ENCODE assay signal across 10 cellular contexts in genomic region chr19:51552996-51553725, GRCh38. TPM values are rescaled to one million over a fixed set of nuclear protein-coding genes. Genes with fewer than 3 reads are reported as not detected.
DNase-seq lines count a peak whose midpoint lies in the region; ATAC-seq and TF ChIP-seq lines count a peak whose summit lies in the region.
"Had no signal": no experiment of that assay in that cellular context is flagged by ENCODE, and none has a peak within 500 bp of the region (broad histone marks: within the 10 kb centered on the region; RNA-seq: fewer than 3 reads in every experiment).

No MANE protein-coding gene starts in this region.

- no peaks in the 10 kb centered on the region for H3K9me3 ChIP-seq in RWPE2 (ENCODE audit: severe bottlenecking)
- no peaks in the 10 kb centered on the region for H3K9me3 ChIP-seq in mammary epithelial cell (replicated peaks; ENCODE audit: insufficient read depth, low read length)
- no peaks in the 10 kb centered on the region for H3K9me3 ChIP-seq in left lung
- peaks cover 0 to 11% (median 0%) of the 10 kb centered on the region in 4 donors for H3K9me3 ChIP-seq in stomach

- no peaks in the 10 kb centered on the region for H3K4me1 ChIP-seq in RWPE2 (ENCODE audit: insufficient read depth, poor library complexity, severe bottlenecking)
- no peaks in the 10 kb centered on the region for H3K4me1 ChIP-seq in mammary epithelial cell (ENCODE audit: insufficient read depth, low read length)
- no peaks in the 10 kb centered on the region for H3K4me1 ChIP-seq in left lung
- H3K4me1 ChIP-seq in stomach: no peaks in the 10 kb centered on the region

- no peaks in the 10 kb centered on the region for H4K20me1 ChIP-seq in mammary epithelial cell (ENCODE audit: insufficient read depth, low read length)

- peak; percentile 31 for DNase-seq in DMS53 (lab: John Stamatoyannopoulos, UW)
- DNase-seq in DMS53 treated with DMSO at 0.1 percent for 48 hours (lab: John Stamatoyannopoulos, UW; ENCODE audit: unreplicated experiment): no peak
- DNase-seq in RWPE2 (ENCODE audit: low spot score): no peak
- DNase-seq in mammary epithelial cell: peak; percentile 57
- peak; percentile 69 to 83 for DNase-seq in left lung
- DNase-seq in stomach: peak; percentile 45
- DNase-seq in NK-92 treated with Interleukin-12 subunit alpha and Interleukin-12 subunit beta, amount 100 ng/mL, for 24 hours (lab: John Stamatoyannopoulos, UW): no peak

- H2AFZ ChIP-seq in mammary epithelial cell (ENCODE audit: low read depth, low read length): no peak overlapping the region

- H3K36me3 ChIP-seq in RWPE2 (ENCODE audit: low read depth): no peaks in the 10 kb centered on the region
- H3K36me3 ChIP-seq in mammary epithelial cell (ENCODE audit: insufficient read depth, low read length): no peaks in the 10 kb centered on the region
- H3K36me3 ChIP-seq in left lung: no peaks in the 10 kb centered on the region
- H3K36me3 ChIP-seq in stomach: no peaks in the 10 kb centered on the region

- no peak overlapping the region for H3K27ac ChIP-seq in RWPE2 (ENCODE audit: poor library complexity, severe bottlenecking)
- no peak overlapping the region for H3K27ac ChIP-seq in mammary epithelial cell (ENCODE audit: insufficient read depth, low read depth, low read length)
- no peak overlapping the region for H3K27ac ChIP-seq in left lung
- H3K27ac ChIP-seq in stomach: no peak overlapping the region

- no peak for TF ChIP-seq EP300 in stomach (IDR thresholded peaks at IDR 0.05)

- CTCF ChIA-PET in mammary epithelial cell (lab: Charles Lee; ENCODE audit: low non-redundant PET): no interaction called here

- no peak overlapping the region for H3K9ac ChIP-seq in mammary epithelial cell (ENCODE audit: insufficient read depth, low read length)

- no peak for TF ChIP-seq POLR2A in stomach (IDR thresholded peaks at IDR 0.05)

- H3K27me3 ChIP-seq in RWPE2 (ENCODE audit: insufficient read depth, poor library complexity, severe bottlenecking): no peaks in the 10 kb centered on the region
- no peaks in the 10 kb centered on the region for H3K27me3 ChIP-seq in mammary epithelial cell (ENCODE audit: insufficient read depth, low read length)
- peaks cover 0 to 62% of the 10 kb centered on the region in 2 donors for H3K27me3 ChIP-seq in left lung
- H3K27me3 ChIP-seq in stomach: peaks cover 0 to 78% (median 6%) of the 10 kb centered on the region in 3 donors

- intact Hi-C loops in mammary epithelial cell (cut with micrococcal nuclease) (no loop called here), left lung (cut with DNase I) (no loop called here), stomach (cut with DNase I; ENCODE audit: low total_unique reads) (no loop called here)

- H3K4me3 ChIP-seq in RWPE2 (ENCODE audit: severe bottlenecking): no peak overlapping the region
- no peak overlapping the region for H3K4me3 ChIP-seq in mammary epithelial cell (replicated peaks in 1 of 3; ENCODE audit: insufficient read depth in 1 of 3, low read depth in 2 of 3, low read length in 3 of 3)
- H3K4me3 ChIP-seq in left lung: no peak overlapping the region
- no peak overlapping the region for H3K4me3 ChIP-seq in stomach

- peak; percentile 73; the same call in 2 of the 3 replicates for ATAC-seq in RWPE2 (ENCODE audit: low read depth)
- peak; percentile 86 for ATAC-seq in left lung
- no peak for ATAC-seq in HG03432 (IDR thresholded peaks at IDR 0.05; ENCODE audit: unreplicated experiment)
- ATAC-seq: Panc1 had no signal

- no TSS peak for BruUV-seq in mammary epithelial cell (replicated peaks; lab: Mats Ljungman, UMichigan)

- in situ Hi-C loops in mammary epithelial cell (cut with MboI; ENCODE audit: low sequenced_read_pairs in 2 of 2): no loop called here

- TF ChIP-seq CTCF in RWPE2 (IDR thresholded peaks at IDR 0.05; ENCODE audit: poor library complexity, severe bottlenecking) (no peak), mammary epithelial cell (conservative IDR thresholded peaks at IDR 0.05 in 1 of 2, IDR thresholded peaks at IDR 0.05 in 1 of 2; ENCODE audit: extremely low read depth in 1 of 2, insufficient read depth in 1 of 2, low read depth in 1 of 2, low read length in 2 of 2) (no peak), left lung (IDR thresholded peaks at IDR 0.05) (no peak), stomach (IDR thresholded peaks at IDR 0.05) (no peak)

- H3K79me2 ChIP-seq in mammary epithelial cell (ENCODE audit: insufficient read depth, low read length): no peaks in the 10 kb centered on the region

- dilution Hi-C loops in mammary epithelial cell (cut with HindIII; ENCODE audit: low sequenced_read_pairs): no loop called here

- H3K4me2 ChIP-seq in mammary epithelial cell (ENCODE audit: insufficient read depth, low read depth, low read length): no peak overlapping the region

- 10% methylated on average over 13 of the region's 20 CpGs for WGBS in mammary epithelial cell (ENCODE audit: low coverage, missing lambda C conversion rate)
- 7 to 12% (median 10%) methylated on average over 20 of the region's 20 CpGs for WGBS in stomach, 5 donors

RNA-seq across cellular contexts. Expression of gene ZNF175, which starts 17.9 kb away (rescaled TPM):
- total RNA-seq in mammary epithelial cell: 1 to 10 TPM; 4.8 to 6.9 TPM
- 1.8 TPM for polyA plus RNA-seq in mammary epithelial cell
- polyA minus RNA-seq in mammary epithelial cell: 8.4 TPM
- 10 to 100 TPM in 1 of 2 donors, 1 to 10 TPM in 1; 9.4 to 13.3 TPM for total RNA-seq in left lung
- 10 to 100 TPM in 1 of 5 donors, 1 to 10 TPM in 4; 3.8 to 12.9 (median 5.0) TPM for total RNA-seq in stomach
- polyA plus RNA-seq in stomach: 1 to 10 TPM; 1.2 to 3.1 (median 1.7) TPM

RNA-seq across cellular contexts. Expression of gene SIGLEC6, which starts 21.7 kb away (rescaled TPM):
- total RNA-seq in mammary epithelial cell: not detected
- polyA plus RNA-seq in mammary epithelial cell: not detected
- not detected for polyA minus RNA-seq in mammary epithelial cell
- total RNA-seq in left lung: 1 to 10 TPM; 1.0 to 3.2 TPM
- total RNA-seq in stomach: 1 to 10 TPM in 1 of 5 donors, not detected in 4; 7.1 TPM
- polyA plus RNA-seq in stomach: 1 to 10 TPM in 1 of 3 donors, under 1 TPM in 1, not detected in 1; 0.50 to 2.4 TPM

RNA-seq across cellular contexts. Expression of gene SIGLEC12, which starts 51.6 kb away (rescaled TPM):
- total RNA-seq in mammary epithelial cell (not detected), left lung (1 to 10 TPM; 1.3 to 1.9 TPM), stomach (under 1 TPM in 1 of 5 donors, not detected in 4; 0.37 TPM)
- polyA plus RNA-seq in mammary epithelial cell (not detected), stomach (1 to 10 TPM in 1 of 3 donors, under 1 TPM in 1, not detected in 1; 0.10 to 1.2 TPM)
- not detected for polyA minus RNA-seq in mammary epithelial cell
- total RNA-seq: mononuclear cell had no signal

Comparison
In these comparisons a context has a peak if more than half of its experiments do, and no peak if none do; other contexts are left out.
1. DNase-seq: peak in DMS53 (single experiment), mammary epithelial cell (single experiment), left lung (2 of 2) and stomach (single experiment); none in DMS53 treated with DMSO at 0.1 percent for 48 hours (single experiment), RWPE2 (single experiment) and NK-92 treated with Interleukin-12 subunit alpha and Interleukin-12 subunit beta, amount 100 ng/mL, for 24 hours (single experiment).